8 cellular contexts compared by ENCODE assay signal in the genomic region with DNA sequence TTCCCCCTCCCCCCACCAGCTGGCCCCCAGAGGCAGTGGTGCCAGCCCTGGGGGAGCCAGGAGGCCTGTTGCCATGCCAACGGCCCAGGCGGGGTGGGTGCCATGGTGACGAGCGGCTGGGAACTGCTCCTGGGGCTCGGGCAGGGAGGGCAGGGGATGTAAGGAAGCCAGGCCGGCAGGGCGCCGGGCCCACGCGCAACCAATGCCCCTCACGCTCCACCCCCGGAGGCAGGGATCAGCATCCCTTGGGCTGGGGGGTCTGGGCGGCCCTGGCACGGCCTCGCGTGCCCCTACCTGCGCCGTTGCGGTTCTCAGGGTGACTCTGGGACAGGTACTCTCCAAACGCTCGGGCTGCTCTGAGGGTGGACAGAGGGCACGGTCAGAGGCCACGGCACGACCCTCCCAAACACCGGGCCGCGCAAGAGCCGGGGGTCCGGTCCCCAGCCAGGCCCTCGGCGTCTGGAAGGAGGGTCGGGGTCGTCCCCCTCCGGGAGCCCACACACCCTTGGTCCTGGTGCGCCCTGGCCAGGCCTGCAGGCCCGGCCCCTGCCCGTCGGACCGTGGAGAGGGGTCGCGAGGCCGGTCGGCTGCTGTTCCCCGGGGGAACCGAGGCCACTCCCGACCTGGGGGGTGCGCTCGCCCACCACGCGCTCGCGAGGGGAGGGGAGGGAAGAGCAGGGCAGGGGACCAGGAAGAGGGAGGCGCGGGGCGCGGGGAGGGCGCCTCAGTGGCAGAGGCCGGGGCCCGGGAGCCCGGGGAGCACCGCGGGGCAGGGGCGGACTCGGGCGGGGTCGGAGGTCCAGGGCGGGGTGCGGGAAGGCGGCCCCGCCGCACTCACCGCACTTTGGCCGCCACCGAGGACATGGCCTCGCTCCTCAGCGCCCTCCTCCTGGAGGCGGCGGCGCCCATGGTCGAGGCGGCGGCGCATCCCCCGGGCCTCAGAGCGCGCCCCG. TPM values are rescaled to one million over a fixed set of nuclear protein-coding genes. Genes with fewer than 3 reads are reported as not detected.
DNase-seq lines count a peak whose midpoint lies in the region; ATAC-seq and TF ChIP-seq lines count a peak whose summit lies in the region.

No MANE protein-coding gene starts in this region.

- H3K27ac ChIP-seq in foreskin keratinocyte, result peak overlapping the region; percentile 69

- peak; percentile 37 for DNase-seq in activated CD4-positive, alpha-beta T cell treated with anti-CD3 and anti-CD28 coated beads, Interleukin-2, amount 10 ng/mL, durations not matched to agents 7 days and 5 days
- no peak for DNase-seq in activated CD4-positive, alpha-beta T cell treated with anti-CD3 and anti-CD28 coated beads for 4 hours
- peak; percentile 35 for DNase-seq in activated CD4-positive, CD25-positive, alpha-beta regulatory T cell treated with anti-CD3 and anti-CD28 coated beads, Interleukin-2, amount 50 U/mL, for 72 hours
- no peak for DNase-seq in foreskin keratinocyte
- DNase-seq in occipital lobe (lab: John Stamatoyannopoulos, UW), result peak; percentile 69
- no peak for DNase-seq in NK-92 treated with Interleukin-12 subunit alpha and Interleukin-12 subunit beta, amount 100 ng/mL, for 24 hours (lab: John Stamatoyannopoulos, UW)
- DNase-seq in Kasumi-1 (lab: John Stamatoyannopoulos, UW), result no peak

- POLR2A ChIA-PET in activated CD4-positive, alpha-beta T cell treated with anti-CD3 and anti-CD28 coated beads, Interleukin-2, amount 10 ng/mL, durations not matched to agents 7 days and 5 days (lab: Charles Lee), result no interaction called here

- no peaks in the 10 kb centered on the region for H3K9me3 Mint-ChIP-seq in activated CD4-positive, alpha-beta T cell treated with anti-CD3 and anti-CD28 coated beads, Interleukin-2, amount 10 ng/mL, durations not matched to agents 7 days and 5 days

- no peak overlapping the region for H3K27ac Mint-ChIP-seq in activated CD4-positive, alpha-beta T cell treated with anti-CD3 and anti-CD28 coated beads, Interleukin-2, amount 10 ng/mL, durations not matched to agents 7 days and 5 days

- H3K27me3 Mint-ChIP-seq in activated CD4-positive, alpha-beta T cell treated with anti-CD3 and anti-CD28 coated beads, Interleukin-2, amount 10 ng/mL, durations not matched to agents 7 days and 5 days, result no peaks in the 10 kb centered on the region

- peaks cover 9% of the 10 kb centered on the region for H3K36me3 Mint-ChIP-seq in activated CD4-positive, alpha-beta T cell treated with anti-CD3 and anti-CD28 coated beads, Interleukin-2, amount 10 ng/mL, durations not matched to agents 7 days and 5 days (ENCODE audit: low read depth)

- H3K4me1 ChIP-seq in foreskin keratinocyte, result no peaks in the 10 kb centered on the region

- no peak for TF ChIP-seq CTCF in foreskin keratinocyte (conservative IDR thresholded peaks at IDR 0.05)

- H3K27me3 ChIP-seq in foreskin keratinocyte, result peaks cover 9% of the 10 kb centered on the region

- ATAC-seq in HG03108 (IDR thresholded peaks at IDR 0.05; ENCODE audit: unreplicated experiment) (peak; percentile 1), foreskin keratinocyte (peak; percentile 34)

- CTCF ChIA-PET in activated CD4-positive, alpha-beta T cell treated with anti-CD3 and anti-CD28 coated beads, Interleukin-2, amount 10 ng/mL, durations not matched to agents 7 days and 5 days (lab: Charles Lee), result no interaction called here

- H3K4me3 Mint-ChIP-seq in activated CD4-positive, alpha-beta T cell treated with anti-CD3 and anti-CD28 coated beads, Interleukin-2, amount 10 ng/mL, durations not matched to agents 7 days and 5 days, result peak overlapping the region; percentile 41

- H3K4me1 Mint-ChIP-seq in activated CD4-positive, alpha-beta T cell treated with anti-CD3 and anti-CD28 coated beads, Interleukin-2, amount 10 ng/mL, durations not matched to agents 7 days and 5 days, result peaks cover 44% of the 10 kb centered on the region

RNA-seq across cellular contexts. Expression of a gene that starts 0.7 kb away (rescaled TPM):
- 10 to 100 TPM; 57.6 to 60.3 TPM for total RNA-seq in activated CD4-positive, alpha-beta T cell treated with anti-CD3 and anti-CD28 coated beads, Interleukin-2, amount 10 ng/mL, durations not matched to agents 7 days and 5 days
- 28.9 and 29.1 TPM in 2 replicates for total RNA-seq in foreskin keratinocyte
- 30.5 and 31.9 TPM in 2 replicates for polyA plus RNA-seq in foreskin keratinocyte
- total RNA-seq in occipital lobe, result 35.7 TPM

RNA-seq across cellular contexts. Expression of a gene that starts 17.3 kb away (rescaled TPM):
- not detected for total RNA-seq in activated CD4-positive, alpha-beta T cell treated with anti-CD3 and anti-CD28 coated beads, Interleukin-2, amount 10 ng/mL, durations not matched to agents 7 days and 5 days
- not detected in 2 replicates for total RNA-seq in foreskin keratinocyte
- polyA plus RNA-seq in foreskin keratinocyte, result not detected in 2 replicates
- 0.16 TPM for total RNA-seq in occipital lobe

RNA-seq across cellular contexts. Expression of a gene that starts 35.3 kb away (rescaled TPM):
- total RNA-seq in activated CD4-positive, alpha-beta T cell treated with anti-CD3 and anti-CD28 coated beads, Interleukin-2, amount 10 ng/mL, durations not matched to agents 7 days and 5 days, result 1 to 10 TPM in 1 of 2 experiments, under 1 TPM in 1; 0.46 to 1.1 TPM
- total RNA-seq in foreskin keratinocyte (0.39 and 0.88 TPM in 2 replicates), occipital lobe (2.0 TPM)
- 0.50 and 0.91 TPM in 2 replicates for polyA plus RNA-seq in foreskin keratinocyte

RNA-seq across cellular contexts. Expression of a gene that starts 35.5 kb away (rescaled TPM):
- 10 to 100 TPM; 10.3 to 13.2 TPM for total RNA-seq in activated CD4-positive, alpha-beta T cell treated with anti-CD3 and anti-CD28 coated beads, Interleukin-2, amount 10 ng/mL, durations not matched to agents 7 days and 5 days
- 4.5 and 5.5 TPM in 2 replicates for total RNA-seq in foreskin keratinocyte
- polyA plus RNA-seq in foreskin keratinocyte, result 6.8 and 8.1 TPM in 2 replicates
- 14.2 TPM for total RNA-seq in occipital lobe

Comparison
In these comparisons a context has a peak if more than half of its experiments do, and no peak if none do; other contexts are left out.
1. DNase-seq: peak in activated CD4-positive, alpha-beta T cell treated with anti-CD3 and anti-CD28 coated beads, Interleukin-2, amount 10 ng/mL, durations not matched to agents 7 days and 5 days (single experiment), activated CD4-positive, CD25-positive, alpha-beta regulatory T cell treated with anti-CD3 and anti-CD28 coated beads, Interleukin-2, amount 50 U/mL, for 72 hours (single experiment) and occipital lobe (single experiment); none in activated CD4-positive, alpha-beta T cell treated with anti-CD3 and anti-CD28 coated beads for 4 hours (0 of 2), foreskin keratinocyte (0 of 2), NK-92 treated with Interleukin-12 subunit alpha and Interleukin-12 subunit beta, amount 100 ng/mL, for 24 hours (single experiment) and Kasumi-1 (0 of 2).